In genomic region chr2:8847400-8847799, GRCh38 we compare ENCODE assay signal across 21 cellular contexts. TPM values are rescaled to one million over a fixed set of nuclear protein-coding genes. Genes with fewer than 3 reads are reported as not detected.
A peak's percentile ranks its signal among the peaks of the same experiment; 100 is the strongest.
DNase-seq lines count a peak whose midpoint lies in the region; ATAC-seq, FAIRE-seq and TF ChIP-seq lines count a peak whose summit lies in the region.
"Had no signal": no experiment of that assay in that cellular context is flagged by ENCODE, and none has a peak within 500 bp of the region (broad histone marks: within the 10 kb centered on the region; RNA-seq: fewer than 3 reads in every experiment).

No MANE protein-coding gene starts in this region.

- TF ChIP-seq CTCF in fibroblast of pulmonary artery (IDR thresholded peaks at IDR 0.05; ENCODE audit: low read length, missing control alignments) (no peak), nephron progenitor cell (IDR thresholded peaks at IDR 0.05) (no peak), right lobe of liver (IDR thresholded peaks at IDR 0.05) (no peak)

- no peak overlapping the region for H3K4me3 ChIP-seq in fibroblast of pulmonary artery (replicated peaks; ENCODE audit: low read depth, low read length)
- no peak overlapping the region for H3K4me3 ChIP-seq in right lobe of liver
- H3K4me3 ChIP-seq: A549, BLaER1, GM12878, GM23338, K562 had no signal

- H3K27ac ChIP-seq in right lobe of liver: no peak overlapping the region
- H3K27ac ChIP-seq: A549, BLaER1 had no signal

- no peak for TF ChIP-seq POLR2A in right lobe of liver (IDR thresholded peaks at IDR 0.05)

- no peaks in the 10 kb centered on the region for H3K9me3 Mint-ChIP-seq in nephron progenitor cell
- H3K9me3 Mint-ChIP-seq: CD4-positive, alpha-beta memory T cell; GM23338 had no signal

- peak overlapping the region; percentile 10 for H3K27ac Mint-ChIP-seq in nephron progenitor cell
- H3K27ac Mint-ChIP-seq: CD4-positive, alpha-beta memory T cell; GM23338 had no signal

- no peaks in the 10 kb centered on the region for H3K27me3 ChIP-seq in right lobe of liver
- H3K27me3 ChIP-seq: BLaER1 had no signal

- H3K36me3 ChIP-seq in right lobe of liver: no peaks in the 10 kb centered on the region
- H3K36me3 ChIP-seq: BLaER1 had no signal

- intact Hi-C loops in right lobe of liver (cut with DNase I): no loop called here

- ATAC-seq in HG02798 (IDR thresholded peaks at IDR 0.05; ENCODE audit: poor library complexity, unreplicated experiment) (no peak), right lobe of liver (no peak)
- ATAC-seq: A549, GM12878, GM23338, HCT116, K562 had no signal

- H3K27me3 Mint-ChIP-seq in nephron progenitor cell (ENCODE audit: low read depth, poor library complexity): peaks cover 19% of the 10 kb centered on the region

- FAIRE-seq in G401.6 (lab: Jason Lieb, UNC): peak; percentile 90
- FAIRE-seq: A549, GM12878, K562 had no signal

- no peaks in the 10 kb centered on the region for H3K9me3 ChIP-seq in right lobe of liver
- H3K9me3 ChIP-seq: A549, BLaER1 had no signal

- no peaks in the 10 kb centered on the region for H3K4me1 ChIP-seq in right lobe of liver
- H3K4me1 ChIP-seq: A549 had no signal

- peak overlapping the region; percentile 10 for H3K4me3 Mint-ChIP-seq in nephron progenitor cell
- H3K4me3 Mint-ChIP-seq: CD4-positive, alpha-beta memory T cell; GM23338 had no signal

- WGBS in right lobe of liver (ENCODE audit: insufficient coverage, low coverage, low lambda C conversion rate, missing lambda C conversion rate): 70% methylated on average over 5 of the region's 6 CpGs

- DNase-seq in amniotic epithelial cell (ENCODE audit: low read depth) (peak; percentile 53), fibroblast of pulmonary artery (ENCODE audit: low read depth) (peak; percentile 7), nephron progenitor cell (no peak), germinal center (ENCODE audit: low spot score) (no peak), right lobe of liver (no peak)
- no peak for DNase-seq in activated CD4-positive, alpha-beta T cell treated with anti-CD3 and anti-CD28 coated beads for 4 hours
- DNase-seq: CD4-positive, alpha-beta memory T cell; DMS153; NCI-H187; NCI-H2107; NCI-H510A; NCI-H748 treated with DMSO at 0.1 percent for 48 hours; SHP77 treated with DMSO at 0.1 percent for 48 hours had no signal

- H3K36me3 Mint-ChIP-seq in nephron progenitor cell (ENCODE audit: low read depth): peaks cover 5% of the 10 kb centered on the region
- H3K36me3 Mint-ChIP-seq: CD4-positive, alpha-beta memory T cell had no signal

- peaks cover 82% of the 10 kb centered on the region for H3K4me1 Mint-ChIP-seq in nephron progenitor cell
- H3K4me1 Mint-ChIP-seq: CD4-positive, alpha-beta memory T cell had no signal

RNA-seq across cellular contexts. Expression of gene KIDINS220, which starts 10.0 kb away (rescaled TPM):
- total RNA-seq in right lobe of liver: 10 to 100 TPM; 17.0 to 24.8 (median 21.5) TPM

Comparison
In these comparisons a context has a peak if more than half of its experiments do, and no peak if none do; other contexts are left out.
1. DNase-seq: peak in amniotic epithelial cell (single experiment) and fibroblast of pulmonary artery (single experiment); none in nephron progenitor cell (single experiment), germinal center (single experiment), activated CD4-positive, alpha-beta T cell treated with anti-CD3 and anti-CD28 coated beads for 4 hours (0 of 2) and right lobe of liver (0 of 3).